In genomic region chr18:46207985-46208384, GRCh38 we compare ENCODE assay signal across 18 cellular contexts.
DNase-seq lines count a peak whose midpoint lies in the region; ATAC-seq and TF ChIP-seq lines count a peak whose summit lies in the region.
"Had no signal": no experiment of that assay in that cellular context is flagged by ENCODE, and none has a peak within 500 bp of the region (broad histone marks: within the 10 kb centered on the region; RNA-seq: fewer than 3 reads in every experiment).

No MANE protein-coding gene starts in this region.

- H3K4me1 Mint-ChIP-seq in activated T-cell treated with anti-CD3 and anti-CD28 coated beads, Interleukin-2, amount 50 U/mL, for 4 hours (ENCODE audit: low read depth): peaks cover 90% of the 10 kb centered on the region
- H3K4me1 Mint-ChIP-seq in CD8-positive, alpha-beta memory T cell: peaks cover 76 to 94% (median 90%) of the 10 kb centered on the region in 3 donors
- H3K4me1 Mint-ChIP-seq in activated naive CD8-positive, alpha-beta T cell treated with anti-CD3 and anti-CD28 coated beads, Interleukin-2, amount 50 U/mL, for 24 hours: peaks cover 91% of the 10 kb centered on the region

- no peak overlapping the region for H3K4me3 ChIP-seq in CD8-positive, alpha-beta memory T cell (ENCODE audit: low read length)
- no peak overlapping the region for H3K4me3 ChIP-seq in Loucy (ENCODE audit: low read length, poor library complexity, severe bottlenecking)
- no peak overlapping the region for H3K4me3 ChIP-seq in Peyer's patch
- H3K4me3 ChIP-seq: PC-9 had no signal

- H3K27me3 Mint-ChIP-seq in activated T-cell treated with anti-CD3 and anti-CD28 coated beads, Interleukin-2, amount 50 U/mL, for 4 hours (ENCODE audit: low read depth): no peaks in the 10 kb centered on the region
- peaks cover 0 to 2% of the 10 kb centered on the region in 2 donors for H3K27me3 Mint-ChIP-seq in CD8-positive, alpha-beta memory T cell
- H3K27me3 Mint-ChIP-seq in activated naive CD8-positive, alpha-beta T cell treated with anti-CD3 and anti-CD28 coated beads, Interleukin-2, amount 50 U/mL, for 24 hours: no peaks in the 10 kb centered on the region

- peak overlapping the region; percentile 0 for H3K9ac ChIP-seq in Loucy (ENCODE audit: low read depth, low read length, poor library complexity, severe bottlenecking)

- no peak overlapping the region for H3K27ac ChIP-seq in CD8-positive, alpha-beta memory T cell (ENCODE audit: low read depth, low read length)
- H3K27ac ChIP-seq in Peyer's patch: no peak overlapping the region
- H3K27ac ChIP-seq: PC-9 had no signal

- no peaks in the 10 kb centered on the region for H3K36me3 ChIP-seq in CD8-positive, alpha-beta memory T cell (ENCODE audit: insufficient read depth, low read length)
- H3K36me3 ChIP-seq in Loucy (ENCODE audit: insufficient read depth, low read length): peaks cover 7% of the 10 kb centered on the region; the same call in 1 of the 2 replicates
- H3K36me3 ChIP-seq in Peyer's patch: no peaks in the 10 kb centered on the region

- peaks cover 96% of the 10 kb centered on the region for H3K79me2 ChIP-seq in Loucy (ENCODE audit: insufficient read depth, low read length)

- H3K4me3 Mint-ChIP-seq in activated T-cell treated with anti-CD3 and anti-CD28 coated beads, Interleukin-2, amount 50 U/mL, for 4 hours: no peak overlapping the region
- H3K4me3 Mint-ChIP-seq in CD8-positive, alpha-beta memory T cell: peak overlapping the region in 1 of 7 donors; percentile 29
- no peak overlapping the region for H3K4me3 Mint-ChIP-seq in activated naive CD8-positive, alpha-beta T cell treated with anti-CD3 and anti-CD28 coated beads, Interleukin-2, amount 50 U/mL, for 24 hours

- CTCF ChIA-PET in CD8-positive, alpha-beta memory T cell (lab: Charles Lee): interaction anchor here (1.8 kb wide), 1 partner anchor 9 kb away, joined by 5 read pairs; no protein-coding TSS in a partner anchor

- no peak overlapping the region for H2AFZ ChIP-seq in Loucy (ENCODE audit: low read length)
- H2AFZ ChIP-seq: PC-9 had no signal

- peaks cover 11% of the 10 kb centered on the region; the same call in 1 of the 2 replicates for H3F3A ChIP-seq in Loucy (ENCODE audit: low read depth)

- no peaks in the 10 kb centered on the region for H3K27me3 ChIP-seq in CD8-positive, alpha-beta memory T cell (ENCODE audit: insufficient read depth, low read length, poor library complexity, severe bottlenecking)
- H3K27me3 ChIP-seq in Loucy (ENCODE audit: insufficient read depth, low read length, poor library complexity, severe bottlenecking) (no peaks in the 10 kb centered on the region), Peyer's patch (no peaks in the 10 kb centered on the region)

- ATAC-seq in activated T-cell treated with anti-CD3 and anti-CD28 coated beads, Interleukin-2, amount 50 U/mL, for 4 hours: peak; percentile 55 to 62
- ATAC-seq in activated naive CD8-positive, alpha-beta T cell treated with anti-CD3 and anti-CD28 coated beads, Interleukin-2, amount 50 U/mL, for 24 hours: peak; percentile 27
- ATAC-seq: HepG2 had no signal

- H3K4me1 ChIP-seq in CD8-positive, alpha-beta memory T cell (ENCODE audit: insufficient read depth, low read length): peaks cover 42% of the 10 kb centered on the region
- peaks cover 74% of the 10 kb centered on the region for H3K4me1 ChIP-seq in Loucy (ENCODE audit: insufficient read depth, low read length, poor library complexity, severe bottlenecking)
- peaks cover 0 to 6% (median 0%) of the 10 kb centered on the region in 4 donors for H3K4me1 ChIP-seq in Peyer's patch

- TF ChIP-seq CTCF in Loucy (conservative IDR thresholded peaks at IDR 0.05; ENCODE audit: low read length): no peak
- no peak for TF ChIP-seq CTCF in Peyer's patch (IDR thresholded peaks at IDR 0.05)

- H3K9me3 Mint-ChIP-seq in activated T-cell treated with anti-CD3 and anti-CD28 coated beads, Interleukin-2, amount 50 U/mL, for 4 hours: no peaks in the 10 kb centered on the region
- no peaks in the 10 kb centered on the region for H3K9me3 Mint-ChIP-seq in CD8-positive, alpha-beta memory T cell
- H3K9me3 Mint-ChIP-seq in activated naive CD8-positive, alpha-beta T cell treated with anti-CD3 and anti-CD28 coated beads, Interleukin-2, amount 50 U/mL, for 24 hours: no peaks in the 10 kb centered on the region

- H3K9me2 ChIP-seq in Loucy (replicated peaks; ENCODE audit: low read depth, low read length): no peaks in the 10 kb centered on the region

- H3K36me3 Mint-ChIP-seq in activated T-cell treated with anti-CD3 and anti-CD28 coated beads, Interleukin-2, amount 50 U/mL, for 4 hours (ENCODE audit: insufficient read depth): peaks cover 15% of the 10 kb centered on the region
- peaks cover 0 to 15% (median 3%) of the 10 kb centered on the region in 3 donors for H3K36me3 Mint-ChIP-seq in CD8-positive, alpha-beta memory T cell
- H3K36me3 Mint-ChIP-seq in activated naive CD8-positive, alpha-beta T cell treated with anti-CD3 and anti-CD28 coated beads, Interleukin-2, amount 50 U/mL, for 24 hours (ENCODE audit: low read depth): peaks cover 20% of the 10 kb centered on the region

- no peak for DNase-seq in activated T-cell treated with anti-CD3 and anti-CD28 coated beads, Interleukin-2, amount 50 U/mL, for 4 hours
- DNase-seq in activated T-cell treated with anti-CD3 and anti-CD28 coated beads, Interleukin-2, amount 50 U/mL, for 1 hour: no peak
- DNase-seq in CD8-positive, alpha-beta memory T cell: no peak
- DNase-seq in activated naive CD8-positive, alpha-beta T cell treated with anti-CD3 and anti-CD28 coated beads, Interleukin-2, amount 50 U/mL, for 24 hours: no peak
- DNase-seq in hepatic stellate cell (ENCODE audit: low spot score) (no peak), Peyer's patch (no peak), middle frontal gyrus (ENCODE audit: extremely low spot score, low spot score) (no peak)
- DNase-seq: DMS53, H7, Karpas-422, NCI-H1105 treated with DMSO at 0.1 percent for 48 hours, NCI-H187 treated with DMSO at 0.1 percent for 48 hours, NCI-H2171, NCI-H446 treated with DMSO at 0.1 percent for 48 hours, NCI-H748 treated with DMSO at 0.1 percent for 48 hours, PC-9 had no signal

- POLR2A ChIA-PET in CD8-positive, alpha-beta memory T cell (lab: Charles Lee): no interaction called here

- no peak for TF ChIP-seq POLR2A in Peyer's patch (IDR thresholded peaks at IDR 0.05)

- peaks cover 7% of the 10 kb centered on the region for H4K20me1 ChIP-seq in Loucy (ENCODE audit: insufficient read depth, low read length, poor library complexity, severe bottlenecking)

- no peaks in the 10 kb centered on the region for H3K9me3 ChIP-seq in CD8-positive, alpha-beta memory T cell (ENCODE audit: low read length)
- H3K9me3 ChIP-seq in Loucy (ENCODE audit: insufficient read depth, low read depth, low read length) (no peaks in the 10 kb centered on the region), Peyer's patch (no peaks in the 10 kb centered on the region)

- H3K27ac Mint-ChIP-seq in CD8-positive, alpha-beta memory T cell: peak overlapping the region in 5 of 8 donors; percentile 13 to 71 (median 42)
- peak overlapping the region; percentile 63 for H3K27ac Mint-ChIP-seq in activated naive CD8-positive, alpha-beta T cell treated with anti-CD3 and anti-CD28 coated beads, Interleukin-2, amount 50 U/mL, for 24 hours

- H3K4me2 ChIP-seq in Loucy (ENCODE audit: low read depth, low read length, poor library complexity, severe bottlenecking): no peak overlapping the region
- H3K4me2 ChIP-seq: PC-9 had no signal
